ENCODE assay signal across 9 cellular contexts in the genomic region with DNA sequence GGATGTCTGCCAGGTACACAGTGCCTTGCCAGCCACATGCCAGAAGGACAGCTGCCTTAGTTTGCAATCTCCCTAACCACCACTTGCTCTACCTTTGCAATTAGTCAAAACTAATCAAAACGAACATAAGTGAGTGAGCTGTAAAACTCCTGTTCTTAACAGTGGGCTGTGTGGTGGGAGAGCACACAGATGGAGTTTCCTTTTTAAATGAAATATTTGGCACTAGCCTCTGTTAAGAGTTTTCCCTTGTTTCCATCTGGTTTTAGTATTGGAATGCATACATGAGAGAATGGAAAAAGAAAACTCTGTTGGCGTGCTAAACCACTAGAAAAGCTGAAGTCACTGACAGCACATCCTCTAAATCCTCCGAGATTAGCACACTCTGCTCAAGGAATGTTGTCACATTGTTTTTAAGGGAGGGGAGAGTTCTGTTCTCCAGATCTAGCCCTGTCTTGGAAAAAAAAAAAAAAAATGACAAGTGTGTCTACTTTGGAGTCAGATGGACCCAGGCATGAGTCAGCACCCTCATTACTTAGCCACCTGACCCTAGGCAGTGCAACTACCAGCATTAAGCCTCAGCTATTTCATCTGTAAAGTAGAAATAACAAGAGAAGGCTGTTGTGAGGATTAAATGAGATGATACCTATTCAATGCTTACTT.
A peak's percentile ranks its signal among the peaks of the same experiment; 100 is the strongest.
DNase-seq lines count a peak whose midpoint lies in the region; ATAC-seq and TF ChIP-seq lines count a peak whose summit lies in the region.
"Had no signal": no experiment of that assay in that cellular context is flagged by ENCODE, and none has a peak within 500 bp of the region (broad histone marks: within the 10 kb centered on the region; RNA-seq: fewer than 3 reads in every experiment).

No MANE protein-coding gene starts in this region.

- H3K4me1 Mint-ChIP-seq in activated naive CD4-positive, alpha-beta T cell treated with anti-CD3 and anti-CD28 coated beads for 36 hours (ENCODE audit: low read depth), result no peaks in the 10 kb centered on the region
- no peaks in the 10 kb centered on the region for H3K4me1 Mint-ChIP-seq in T-helper 17 cell
- no peaks in the 10 kb centered on the region for H3K4me1 Mint-ChIP-seq in activated T-cell treated with anti-CD3 and anti-CD28 coated beads, Interleukin-2, amount 50 U/mL, for 4 hours (ENCODE audit: low read depth)
- H3K4me1 Mint-ChIP-seq in activated T-cell treated with anti-CD3 and anti-CD28 coated beads, Interleukin-2, amount 50 U/mL, for 72 hours (ENCODE audit: low read depth), result no peaks in the 10 kb centered on the region

- no peaks in the 10 kb centered on the region for H3K36me3 ChIP-seq in heart left ventricle

- H3K27ac Mint-ChIP-seq in activated naive CD4-positive, alpha-beta T cell treated with anti-CD3 and anti-CD28 coated beads for 36 hours, result no peak overlapping the region
- H3K27ac Mint-ChIP-seq in T-helper 17 cell, result no peak overlapping the region
- H3K27ac Mint-ChIP-seq in activated T-cell treated with anti-CD3 and anti-CD28 coated beads, Interleukin-2, amount 50 U/mL, for 72 hours, result no peak overlapping the region

- WGBS in heart left ventricle, 4 donors, result 2 to 13% (median 8%) methylated on average over 3 of the region's 3 CpGs

- H3K4me1 ChIP-seq in heart left ventricle, result peaks cover 0 to 64% (median 21%) of the 10 kb centered on the region in 12 donors

- no peak for TF ChIP-seq POLR2A in heart left ventricle (IDR thresholded peaks at IDR 0.05)

- H3K36me3 Mint-ChIP-seq in activated naive CD4-positive, alpha-beta T cell treated with anti-CD3 and anti-CD28 coated beads for 36 hours (ENCODE audit: low read depth), result no peaks in the 10 kb centered on the region
- H3K36me3 Mint-ChIP-seq in T-helper 17 cell (ENCODE audit: low read depth), result no peaks in the 10 kb centered on the region
- no peaks in the 10 kb centered on the region for H3K36me3 Mint-ChIP-seq in activated T-cell treated with anti-CD3 and anti-CD28 coated beads, Interleukin-2, amount 50 U/mL, for 4 hours (ENCODE audit: insufficient read depth)
- no peaks in the 10 kb centered on the region for H3K36me3 Mint-ChIP-seq in activated T-cell treated with anti-CD3 and anti-CD28 coated beads, Interleukin-2, amount 50 U/mL, for 72 hours (ENCODE audit: insufficient read depth in 2 of 2)

- H3K27me3 ChIP-seq in heart left ventricle, result no peaks in the 10 kb centered on the region

- intact Hi-C loops in heart left ventricle (cut with DNase I), result loop anchor here in 3 of 10 donors (5.0 to 10.0 kb wide), 3 partner anchors 79 to 151 kb away; no protein-coding TSS in a partner anchor
- intact Hi-C loops in activated naive CD4-positive, alpha-beta T cell treated with anti-CD3 and anti-CD28 coated beads for 36 hours (cut with micrococcal nuclease), result no loop called here

- H3K4me3 Mint-ChIP-seq in activated naive CD4-positive, alpha-beta T cell treated with anti-CD3 and anti-CD28 coated beads for 36 hours, result no peak overlapping the region
- H3K4me3 Mint-ChIP-seq in T-helper 17 cell, result no peak overlapping the region
- H3K4me3 Mint-ChIP-seq in activated T-cell treated with anti-CD3 and anti-CD28 coated beads, Interleukin-2, amount 50 U/mL, for 4 hours, result no peak overlapping the region
- H3K4me3 Mint-ChIP-seq in activated T-cell treated with anti-CD3 and anti-CD28 coated beads, Interleukin-2, amount 50 U/mL, for 72 hours, result no peak overlapping the region

- H3K9me3 Mint-ChIP-seq in activated naive CD4-positive, alpha-beta T cell treated with anti-CD3 and anti-CD28 coated beads for 36 hours, result no peaks in the 10 kb centered on the region
- H3K9me3 Mint-ChIP-seq in activated T-cell treated with anti-CD3 and anti-CD28 coated beads, Interleukin-2, amount 50 U/mL, for 4 hours, result no peaks in the 10 kb centered on the region
- H3K9me3 Mint-ChIP-seq in activated T-cell treated with anti-CD3 and anti-CD28 coated beads, Interleukin-2, amount 50 U/mL, for 72 hours, result no peaks in the 10 kb centered on the region

- peaks cover 3% of the 10 kb centered on the region for H3K27me3 Mint-ChIP-seq in activated naive CD4-positive, alpha-beta T cell treated with anti-CD3 and anti-CD28 coated beads for 36 hours (ENCODE audit: low read depth)
- peaks cover 16% of the 10 kb centered on the region for H3K27me3 Mint-ChIP-seq in T-helper 17 cell
- peaks cover 11% of the 10 kb centered on the region for H3K27me3 Mint-ChIP-seq in activated T-cell treated with anti-CD3 and anti-CD28 coated beads, Interleukin-2, amount 50 U/mL, for 4 hours (ENCODE audit: low read depth)
- peaks cover 10% of the 10 kb centered on the region for H3K27me3 Mint-ChIP-seq in activated T-cell treated with anti-CD3 and anti-CD28 coated beads, Interleukin-2, amount 50 U/mL, for 72 hours (ENCODE audit: low read depth)

- CTCF ChIA-PET in activated naive CD4-positive, alpha-beta T cell treated with anti-CD3 and anti-CD28 coated beads for 36 hours (lab: Charles Lee), result no interaction called here

- no peak for TF ChIP-seq CTCF in WI38 (IDR thresholded peaks at IDR 0.05; ENCODE audit: low read depth, low read length)
- TF ChIP-seq CTCF in heart left ventricle (IDR thresholded peaks at IDR 0.05), result no peak

- peak; percentile 76 to 91 (median 86) for ATAC-seq in heart left ventricle
- no peak for ATAC-seq in T-helper 17 cell
- ATAC-seq in activated T-cell treated with anti-CD3 and anti-CD28 coated beads, Interleukin-2, amount 50 U/mL, for 4 hours, result no peak
- no peak for ATAC-seq in activated T-cell treated with anti-CD3 and anti-CD28 coated beads, Interleukin-2, amount 50 U/mL, for 72 hours (replicated peaks in 1 of 2)

- peak; percentile 4 for DNase-seq in DMS53 treated with DMSO at 0.1 percent for 48 hours (lab: John Stamatoyannopoulos, UW; ENCODE audit: unreplicated experiment)
- peak in 3 of 5 donors; percentile 31 to 49 (median 48) for DNase-seq in heart left ventricle
- DNase-seq in renal cortical epithelial cell (ENCODE audit: low read depth), result peak; percentile 74
- DNase-seq in activated naive CD4-positive, alpha-beta T cell treated with anti-CD3 and anti-CD28 coated beads for 36 hours, result no peak
- no peak for DNase-seq in T-helper 17 cell
- no peak for DNase-seq in activated T-cell treated with anti-CD3 and anti-CD28 coated beads, Interleukin-2, amount 50 U/mL, for 4 hours
- no peak for DNase-seq in activated T-cell treated with anti-CD3 and anti-CD28 coated beads, Interleukin-2, amount 50 U/mL, for 72 hours
- DNase-seq: NCI-H446 treated with DMSO at 0.1 percent for 48 hours had no signal

- H3K9me3 ChIP-seq in heart left ventricle (no peaks in the 10 kb centered on the region), T-helper 17 cell (ENCODE audit: control insufficient read depth, low read length, poor library complexity, severe bottlenecking) (no peaks in the 10 kb centered on the region)

- peak overlapping the region in 11 of 12 donors; percentile 26 to 84 (median 61) for H3K27ac ChIP-seq in heart left ventricle

- H3K4me3 ChIP-seq in WI38 (ENCODE audit: low read depth, low read length) (peak overlapping the region; percentile 14; the same call in 1 of the 2 replicates), heart left ventricle (peak overlapping the region in 2 of 12 donors; percentile 4 to 10)

Comparison
In these comparisons a context has a peak if more than half of its experiments do, and no peak if none do; other contexts are left out.
1. DNase-seq: peak in DMS53 treated with DMSO at 0.1 percent for 48 hours (single experiment), heart left ventricle (3 of 5) and renal cortical epithelial cell (single experiment); none in activated naive CD4-positive, alpha-beta T cell treated with anti-CD3 and anti-CD28 coated beads for 36 hours (single experiment), T-helper 17 cell (0 of 3), activated T-cell treated with anti-CD3 and anti-CD28 coated beads, Interleukin-2, amount 50 U/mL, for 4 hours (single experiment) and activated T-cell treated with anti-CD3 and anti-CD28 coated beads, Interleukin-2, amount 50 U/mL, for 72 hours (0 of 2).
2. ATAC-seq: peak in heart left ventricle (4 of 4); none in T-helper 17 cell (single experiment), activated T-cell treated with anti-CD3 and anti-CD28 coated beads, Interleukin-2, amount 50 U/mL, for 4 hours (0 of 2) and activated T-cell treated with anti-CD3 and anti-CD28 coated beads, Interleukin-2, amount 50 U/mL, for 72 hours (0 of 2).